1 cellular context compared by ENCODE assay signal in the genomic region with DNA sequence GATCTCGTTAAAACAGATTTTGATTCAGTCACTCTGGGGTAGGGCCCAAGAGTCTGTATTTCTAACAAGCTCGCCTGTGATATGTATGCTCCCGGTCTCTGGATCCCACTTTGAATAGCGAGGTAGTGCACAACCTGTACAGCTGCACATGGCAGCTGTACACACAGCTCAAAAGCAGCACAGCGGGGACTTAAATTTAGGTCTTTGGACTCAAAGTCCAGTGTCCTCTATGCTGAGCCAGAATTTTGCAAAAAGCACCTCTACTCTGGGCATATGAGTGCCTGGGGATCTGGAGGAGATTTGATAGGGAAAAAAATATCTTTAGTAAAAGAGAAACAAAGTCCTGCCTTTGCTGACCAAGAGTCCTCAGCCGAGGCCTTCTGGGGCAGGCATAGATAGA.
TF ChIP-seq lines count a peak whose summit lies in the region.

No MANE protein-coding gene starts in this region.

TF ChIP-seq in H1, 55 proteins besides CTCF, POLR2A, EP300 and RAD21 (continued from another document):
- TF ChIP-seq RNF2 (IDR thresholded peaks at IDR 0.05; ENCODE audit: borderline replicate concordance, low read depth, low read length, missing control alignments, poor library complexity, severe bottlenecking) (no peak), BACH1 (IDR thresholded peaks at IDR 0.05; ENCODE audit: low read length) (no peak), BRCA1 (IDR thresholded peaks at IDR 0.05; ENCODE audit: low read depth, low read length) (no peak)
